11 cellular contexts compared by ENCODE assay signal in the genomic region with DNA sequence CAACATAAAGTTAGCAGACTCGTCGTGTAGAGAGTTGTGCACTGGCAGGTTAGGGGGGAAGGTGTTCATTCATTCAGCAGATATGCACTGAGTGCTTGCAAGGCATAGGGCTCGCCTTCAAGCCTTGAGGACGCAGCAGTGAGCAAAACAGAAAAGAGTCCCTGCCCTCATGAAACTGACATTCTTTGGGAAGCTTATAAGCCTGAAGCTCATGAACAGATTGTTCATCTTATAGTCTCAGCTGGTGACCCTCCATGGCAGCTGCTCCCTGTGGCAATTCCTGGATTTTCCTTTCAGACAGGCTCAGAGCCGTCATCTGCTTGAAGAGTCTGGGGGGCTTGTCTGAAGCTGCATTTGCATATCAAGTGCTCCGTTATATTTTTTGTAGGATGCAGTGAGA.
DNase-seq lines count a peak whose midpoint lies in the region; ATAC-seq and TF ChIP-seq lines count a peak whose summit lies in the region.
"Had no signal": no experiment of that assay in that cellular context is flagged by ENCODE, and none has a peak within 500 bp of the region (broad histone marks: within the 10 kb centered on the region; RNA-seq: fewer than 3 reads in every experiment).

No MANE protein-coding gene starts in this region.

- H2BK15ac ChIP-seq in mesendoderm (replicated peaks; ENCODE audit: low read depth), result no peak overlapping the region

- H3K36me3 Mint-ChIP-seq in activated T-helper 17 cell treated with anti-CD3 and anti-CD28 coated beads, Interleukin-2, amount 50 U/mL, for 72 hours (ENCODE audit: low read depth), result peaks cover 97% of the 10 kb centered on the region
- H3K36me3 Mint-ChIP-seq in T-helper 2 cell treated with Interferon-gamma antibody and Interleukin-4, amounts not matched to agents 5 μg/mL and 100 μg/mL, for 36 hours (ENCODE audit: low read depth), result peaks cover 67% of the 10 kb centered on the region

- in situ Hi-C loops in KBM-7 (cut with MboI; ENCODE audit: low pct_unique_long_range_greater_than_20kb, low sequenced_read_pairs), result loop anchor here (10.0 to 25.0 kb wide), 2 partner anchors 265 to 668 kb away; no protein-coding TSS in a partner anchor

- no peak overlapping the region for H2AK5ac ChIP-seq in mesendoderm (ENCODE audit: low read length)

- no peak overlapping the region for H3K18ac ChIP-seq in mesendoderm (ENCODE audit: low read length)

- no peak overlapping the region for H3K4me2 ChIP-seq in mesendoderm (ENCODE audit: low read length)

- H3K9me3 ChIP-seq in BE2C, result no peaks in the 10 kb centered on the region
- H3K9me3 ChIP-seq in ES-I3 (ENCODE audit: control insufficient read depth, insufficient read depth, low read length), result no peaks in the 10 kb centered on the region

- no peaks in the 10 kb centered on the region for H3K79me1 ChIP-seq in mesendoderm (ENCODE audit: low read length)

- peaks cover 70% of the 10 kb centered on the region for H3K4me1 Mint-ChIP-seq in activated T-helper 17 cell treated with anti-CD3 and anti-CD28 coated beads, Interleukin-2, amount 50 U/mL, for 72 hours
- H3K4me1 Mint-ChIP-seq in T-helper 2 cell treated with Interferon-gamma antibody and Interleukin-4, amounts not matched to agents 5 μg/mL and 100 μg/mL, for 36 hours (ENCODE audit: low read depth), result peaks cover 56% of the 10 kb centered on the region

- peak overlapping the region; percentile 94 for H3K27ac Mint-ChIP-seq in activated T-helper 17 cell treated with anti-CD3 and anti-CD28 coated beads, Interleukin-2, amount 50 U/mL, for 72 hours
- H3K27ac Mint-ChIP-seq in T-helper 2 cell treated with Interferon-gamma antibody and Interleukin-4, amounts not matched to agents 5 μg/mL and 100 μg/mL, for 36 hours, result no peak overlapping the region

- ATAC-seq in activated T-helper 17 cell treated with anti-CD3 and anti-CD28 coated beads, Interleukin-2, amount 50 U/mL, for 72 hours (replicated peaks), result no peak
- ATAC-seq: left colon had no signal

- H3K36me3 ChIP-seq in BE2C (no peaks in the 10 kb centered on the region), ES-I3 (ENCODE audit: insufficient read depth, low read length) (no peaks in the 10 kb centered on the region), mesendoderm (ENCODE audit: control insufficient read depth, insufficient read depth, low read length) (no peaks in the 10 kb centered on the region)

- H3K9me3 Mint-ChIP-seq in activated T-helper 17 cell treated with anti-CD3 and anti-CD28 coated beads, Interleukin-2, amount 50 U/mL, for 72 hours, result peaks cover 3% of the 10 kb centered on the region
- H3K9me3 Mint-ChIP-seq in T-helper 2 cell treated with Interferon-gamma antibody and Interleukin-4, amounts not matched to agents 5 μg/mL and 100 μg/mL, for 36 hours, result no peaks in the 10 kb centered on the region

- WGBS in mesendoderm (ENCODE audit: extremely low coverage, insufficient coverage, low lambda C conversion rate), result no CpG with 5 or more reads among the region's 6 CpGs

- peak overlapping the region; percentile 84 for H3K4me3 Mint-ChIP-seq in activated T-helper 17 cell treated with anti-CD3 and anti-CD28 coated beads, Interleukin-2, amount 50 U/mL, for 72 hours
- no peak overlapping the region for H3K4me3 Mint-ChIP-seq in T-helper 2 cell treated with Interferon-gamma antibody and Interleukin-4, amounts not matched to agents 5 μg/mL and 100 μg/mL, for 36 hours

- DNase-seq in BE2C (no peak), mesendoderm (no peak), NOMO-1 (lab: John Stamatoyannopoulos, UW; ENCODE audit: unreplicated experiment in 2 of 2) (no peak), KBM-7 (no peak), SIG-M5 treated with dmso at 0.1 percent for 504 hours (lab: John Stamatoyannopoulos, UW; ENCODE audit: unreplicated experiment) (no peak)
- DNase-seq in T-helper 2 cell treated with Interferon-gamma antibody and Interleukin-4, amounts not matched to agents 5 μg/mL and 100 μg/mL, for 36 hours (ENCODE audit: low spot score), result no peak
- DNase-seq: activated CD4-positive, alpha-beta T cell treated with anti-CD3 and anti-CD28 coated beads for 4 hours; DMS53; left colon had no signal

- H3K27ac ChIP-seq in mesendoderm (ENCODE audit: low read depth, low read length), result no peak overlapping the region

- H3K9ac ChIP-seq in ES-I3 (ENCODE audit: low read depth, low read length) (peak overlapping the region; percentile 5; the same call in 1 of the 2 replicates), mesendoderm (ENCODE audit: low read length) (no peak overlapping the region)

- H2BK5ac ChIP-seq in mesendoderm (ENCODE audit: low read length), result no peak overlapping the region

- no peak overlapping the region for H3K23ac ChIP-seq in mesendoderm (ENCODE audit: low read length)

- no peak overlapping the region for H4K5ac ChIP-seq in mesendoderm (ENCODE audit: low read length)

- H3K4me1 ChIP-seq in BE2C (peaks cover 24% of the 10 kb centered on the region), ES-I3 (ENCODE audit: insufficient read depth, low read length) (peaks cover 44% of the 10 kb centered on the region), mesendoderm (ENCODE audit: control insufficient read depth, low read depth, low read length) (peaks cover 8% of the 10 kb centered on the region)

- H3K4me3 ChIP-seq in BE2C (ENCODE audit: low read depth, low read length) (peak overlapping the region; percentile 57), mesendoderm (ENCODE audit: low read length) (no peak overlapping the region)

- H4K8ac ChIP-seq in mesendoderm (ENCODE audit: low read depth, low read length), result no peak overlapping the region

- no peak overlapping the region for H2BK120ac ChIP-seq in mesendoderm (ENCODE audit: low read depth, low read length)

- H3K27me3 Mint-ChIP-seq in activated T-helper 17 cell treated with anti-CD3 and anti-CD28 coated beads, Interleukin-2, amount 50 U/mL, for 72 hours, result no peaks in the 10 kb centered on the region
- no peaks in the 10 kb centered on the region for H3K27me3 Mint-ChIP-seq in T-helper 2 cell treated with Interferon-gamma antibody and Interleukin-4, amounts not matched to agents 5 μg/mL and 100 μg/mL, for 36 hours (ENCODE audit: low read depth)

- H3K79me2 ChIP-seq in mesendoderm (ENCODE audit: control insufficient read depth, insufficient read depth, low read length), result no peaks in the 10 kb centered on the region

- H3K4ac ChIP-seq in mesendoderm (ENCODE audit: low read depth, low read length), result no peak overlapping the region

- TF ChIP-seq CTCF in BE2C (IDR thresholded peaks at IDR 0.05; ENCODE audit: low read depth, low read length), result no peak

- H3K27me3 ChIP-seq in BE2C (no peaks in the 10 kb centered on the region), mesendoderm (ENCODE audit: insufficient read depth, low read length, poor library complexity) (no peaks in the 10 kb centered on the region)

- peak overlapping the region; percentile 62 for H3K56ac ChIP-seq in mesendoderm (ENCODE audit: low read length)
